In the genomic region with DNA sequence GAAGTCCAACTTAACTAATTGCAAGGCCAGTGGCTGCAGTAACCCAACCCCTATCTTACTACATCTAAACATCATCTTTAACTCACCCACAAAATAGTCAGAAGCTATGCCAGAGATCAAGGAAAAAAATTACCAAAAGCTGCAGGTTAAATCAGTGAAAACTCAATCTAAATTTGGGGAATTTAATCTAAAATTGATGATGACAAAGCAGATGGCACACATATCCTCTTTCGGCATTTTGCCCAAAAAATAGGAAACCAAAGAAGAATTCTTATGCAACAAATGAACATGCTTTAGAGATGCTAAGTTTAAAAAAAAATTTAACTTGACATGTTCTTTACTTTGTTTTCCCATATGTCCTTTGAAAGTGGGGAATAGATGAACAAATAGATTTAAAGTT, we compare ENCODE assay signal across 24 cellular contexts.
"Had no signal": no experiment of that assay in that cellular context is flagged by ENCODE, and none has a peak within 500 bp of the region (broad histone marks: within the 10 kb centered on the region; RNA-seq: fewer than 3 reads in every experiment).

No MANE protein-coding gene starts in this region.

- ATAC-seq: activated CD4-positive, alpha-beta T cell treated with anti-CD3 and anti-CD28 coated beads for 36 hours; activated naive CD4-positive, alpha-beta T cell treated with anti-CD3 and anti-CD28 coated beads, Interleukin-2, amount 50 U/mL, for 72 hours; activated T-cell treated with anti-CD3 and anti-CD28 coated beads, Interleukin-2, amount 50 U/mL, for 72 hours; esophagus mucosa had no signal

- H3K27me3 ChIP-seq: ascending aorta, breast epithelium, cardiac muscle cell, colonic mucosa had no signal

- H3K27ac ChIP-seq: ascending aorta, breast epithelium, cardiac muscle cell, colonic mucosa had no signal

- H3K36me3 ChIP-seq: ascending aorta, breast epithelium, cardiac muscle cell, colonic mucosa had no signal

- H3K9me3 ChIP-seq: ascending aorta, breast epithelium, colonic mucosa had no signal

- H3K4me3 ChIP-seq: ascending aorta, breast epithelium, cardiac muscle cell, colonic mucosa had no signal

- DNase-seq: activated CD4-positive, alpha-beta memory T cell treated with anti-CD3 and anti-CD28 coated beads, Interleukin-2, amount 10 ng/mL, durations not matched to agents 7 days and 5 days; activated CD4-positive, alpha-beta T cell treated with anti-CD3 and anti-CD28 coated beads for 36 hours; activated CD4-positive, alpha-beta T cell treated with anti-CD3 and anti-CD28 coated beads, Interleukin-2, amount 10 ng/mL, durations not matched to agents 24 days and 14 days; activated CD4-positive, CD25-positive, alpha-beta regulatory T cell; activated CD4-positive, CD25-positive, alpha-beta regulatory T cell treated with anti-CD3 and anti-CD28 coated beads, Interleukin-2, amount 50 U/mL, for 72 hours; activated CD8-positive, alpha-beta memory T cell treated with anti-CD3 and anti-CD28 coated beads, Interleukin-2, amount 50 U/mL, for 48 hours; activated gamma-delta T cell; activated naive CD4-positive, alpha-beta T cell; activated naive CD4-positive, alpha-beta T cell treated with anti-CD3 and anti-CD28 coated beads, Interleukin-2, amount 10 ng/mL, durations not matched to agents 7 days and 5 days; activated naive CD8-positive, alpha-beta T cell treated with anti-CD3 and anti-CD28 coated beads, Interleukin-2, amount 10 ng/mL, durations not matched to agents 7 days and 5 days; activated T-cell treated with anti-CD3 and anti-CD28 coated beads for 4 hours; activated T-cell treated with anti-CD3 and anti-CD28 coated beads, Interleukin-2, amount 50 U/mL, for 24 hours; activated T-cell treated with anti-CD3 and anti-CD28 coated beads, Interleukin-2, amount 50 U/mL, for 72 hours; colonic mucosa; effector memory CD4-positive, alpha-beta T cell; endodermal cell; foreskin fibroblast; head of caudate nucleus; T-helper 2 cell had no signal

- H3K4me1 ChIP-seq: breast epithelium, colonic mucosa had no signal
